ENCODE assay signal across 1 cellular context in genomic region chr9:134442486-134443168, GRCh38.
TF ChIP-seq lines count a peak whose summit lies in the region.

No MANE protein-coding gene starts in this region.

TF ChIP-seq in WTC11, 78 proteins besides CTCF, POLR2A, EP300 and RAD21 (continued from another document):
- TF ChIP-seq E2F5 (CRISPR knock-in tag; IDR thresholded peaks at IDR 0.05) (no peak), ERG (CRISPR knock-in tag; IDR thresholded peaks at IDR 0.05) (no peak), ZBTB21 (CRISPR knock-in tag; IDR thresholded peaks at IDR 0.05; ENCODE audit: borderline replicate concordance) (no peak), ZNF263 (CRISPR knock-in tag; IDR thresholded peaks at IDR 0.05; ENCODE audit: low read depth) (no peak), ELF4 (CRISPR knock-in tag; IDR thresholded peaks at IDR 0.05; ENCODE audit: low read depth) (no peak), ATF2 (CRISPR knock-in tag; IDR thresholded peaks at IDR 0.05; ENCODE audit: borderline replicate concordance, low read depth) (no peak), ZNF423 (CRISPR knock-in tag; IDR thresholded peaks at IDR 0.05) (no peak), TCF7 (CRISPR knock-in tag; IDR thresholded peaks at IDR 0.05; ENCODE audit: low read depth) (no peak), MXD4 (CRISPR knock-in tag; IDR thresholded peaks at IDR 0.05; ENCODE audit: borderline replicate concordance) (no peak), GABPB1 (CRISPR knock-in tag; IDR thresholded peaks at IDR 0.05) (no peak)
- TF ChIP-seq, protein P1, sequence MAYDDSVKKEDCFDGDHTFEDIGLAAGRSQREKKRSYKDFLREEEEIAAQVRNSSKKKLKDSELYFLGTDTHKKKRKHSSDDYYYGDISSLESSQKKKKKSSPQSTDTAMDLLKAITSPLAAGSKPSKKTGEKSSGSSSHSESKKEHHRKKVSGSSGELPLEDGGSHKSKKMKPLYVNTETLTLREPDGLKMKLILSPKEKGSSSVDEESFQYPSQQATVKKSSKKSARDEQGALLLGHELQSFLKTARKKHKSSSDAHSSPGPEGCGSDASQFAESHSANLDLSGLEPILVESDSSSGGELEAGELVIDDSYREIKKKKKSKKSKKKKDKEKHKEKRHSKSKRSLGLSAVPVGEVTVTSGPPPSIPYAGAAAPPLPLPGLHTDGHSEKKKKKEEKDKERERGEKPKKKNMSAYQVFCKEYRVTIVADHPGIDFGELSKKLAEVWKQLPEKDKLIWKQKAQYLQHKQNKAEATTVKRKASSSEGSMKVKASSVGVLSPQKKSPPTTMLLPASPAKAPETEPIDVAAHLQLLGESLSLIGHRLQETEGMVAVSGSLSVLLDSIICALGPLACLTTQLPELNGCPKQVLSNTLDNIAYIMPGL (CRISPR knock-in tag; IDR thresholded peaks at IDR 0.05) = no peak
- TF ChIP-seq, protein P2, sequence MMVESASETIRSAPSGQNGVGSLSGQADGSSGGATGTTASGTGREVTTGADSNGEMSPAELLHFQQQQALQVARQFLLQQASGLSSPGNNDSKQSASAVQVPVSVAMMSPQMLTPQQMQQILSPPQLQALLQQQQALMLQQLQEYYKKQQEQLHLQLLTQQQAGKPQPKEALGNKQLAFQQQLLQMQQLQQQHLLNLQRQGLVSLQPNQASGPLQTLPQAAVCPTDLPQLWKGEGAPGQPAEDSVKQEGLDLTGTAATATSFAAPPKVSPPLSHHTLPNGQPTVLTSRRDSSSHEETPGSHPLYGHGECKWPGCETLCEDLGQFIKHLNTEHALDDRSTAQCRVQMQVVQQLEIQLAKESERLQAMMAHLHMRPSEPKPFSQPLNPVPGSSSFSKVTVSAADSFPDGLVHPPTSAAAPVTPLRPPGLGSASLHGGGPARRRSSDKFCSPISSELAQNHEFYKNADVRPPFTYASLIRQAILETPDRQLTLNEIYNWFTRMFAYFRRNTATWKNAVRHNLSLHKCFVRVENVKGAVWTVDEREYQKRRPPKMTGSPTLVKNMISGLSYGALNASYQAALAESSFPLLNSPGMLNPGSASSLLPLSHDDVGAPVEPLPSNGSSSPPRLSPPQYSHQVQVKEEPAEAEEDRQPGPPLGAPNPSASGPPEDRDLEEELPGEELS (CRISPR knock-in tag; IDR thresholded peaks at IDR 0.05) = no peak
- TF ChIP-seq, protein P3, sequence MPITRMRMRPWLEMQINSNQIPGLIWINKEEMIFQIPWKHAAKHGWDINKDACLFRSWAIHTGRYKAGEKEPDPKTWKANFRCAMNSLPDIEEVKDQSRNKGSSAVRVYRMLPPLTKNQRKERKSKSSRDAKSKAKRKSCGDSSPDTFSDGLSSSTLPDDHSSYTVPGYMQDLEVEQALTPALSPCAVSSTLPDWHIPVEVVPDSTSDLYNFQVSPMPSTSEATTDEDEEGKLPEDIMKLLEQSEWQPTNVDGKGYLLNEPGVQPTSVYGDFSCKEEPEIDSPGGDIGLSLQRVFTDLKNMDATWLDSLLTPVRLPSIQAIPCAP (CRISPR knock-in tag; IDR thresholded peaks at IDR 0.05) = no peak
